In the genomic region with DNA sequence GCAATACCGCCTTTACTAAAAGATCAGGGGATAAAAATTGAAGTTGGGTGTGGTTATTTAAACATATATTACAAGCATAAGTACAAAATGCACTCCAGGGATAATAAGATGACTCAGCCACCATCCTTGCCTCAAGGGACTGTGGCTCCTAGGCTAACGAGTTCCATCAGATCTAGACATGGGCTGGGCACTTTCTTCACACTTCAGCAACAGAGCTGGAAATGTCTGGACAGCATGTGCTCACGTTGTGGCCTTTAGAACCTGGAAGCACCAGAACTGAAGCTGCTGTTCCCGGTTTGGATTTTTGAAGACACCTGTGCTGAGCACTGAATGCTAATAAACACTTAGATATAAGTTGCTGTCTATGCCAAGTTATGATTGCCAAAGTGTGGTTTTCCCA, we compare ENCODE assay signal across 18 cellular contexts.
A peak's percentile ranks its signal among the peaks of the same experiment; 100 is the strongest.
DNase-seq lines count a peak whose midpoint lies in the region; ATAC-seq and TF ChIP-seq lines count a peak whose summit lies in the region.
"Had no signal": no experiment of that assay in that cellular context is flagged by ENCODE, and none has a peak within 500 bp of the region (broad histone marks: within the 10 kb centered on the region; RNA-seq: fewer than 3 reads in every experiment).

No MANE protein-coding gene starts in this region.

- no peak overlapping the region for H3T11ph ChIP-seq in H9 (ENCODE audit: low read length)

- H2BK120ac ChIP-seq in H9 (ENCODE audit: low read depth, low read length, poor library complexity, severe bottlenecking): no peak overlapping the region

- TF ChIP-seq CTCF in H9 (conservative IDR thresholded peaks at IDR 0.05): no peak
- no peak for TF ChIP-seq CTCF in RWPE2 (IDR thresholded peaks at IDR 0.05; ENCODE audit: poor library complexity, severe bottlenecking)
- no peak for TF ChIP-seq CTCF in vagina (IDR thresholded peaks at IDR 0.05)

- ATAC-seq in RWPE2 (ENCODE audit: low read depth) (peak; percentile 29; the same call in 1 of the 3 replicates), HG03432 (IDR thresholded peaks at IDR 0.05; ENCODE audit: unreplicated experiment) (no peak)
- no peak for ATAC-seq in activated CD8-positive, alpha-beta T cell treated with anti-CD3 and anti-CD28 coated beads, Interleukin-2, amount 10 ng/mL, durations not matched to agents 7 days and 5 days
- ATAC-seq: GM23338, HCT116, HepG2 had no signal

- no peak overlapping the region for H3K14ac ChIP-seq in H9 (ENCODE audit: insufficient read depth, low read length)

- no peaks in the 10 kb centered on the region for H3K79me1 ChIP-seq in H9 (ENCODE audit: insufficient read depth, low read depth, low read length, poor library complexity, severe bottlenecking)

- H3K4ac ChIP-seq in H9 (ENCODE audit: low read depth, low read length): no peak overlapping the region

- no peak overlapping the region for H2BK20ac ChIP-seq in H9 (ENCODE audit: low read depth, low read length, poor library complexity, severe bottlenecking)

- H3K4me1 Mint-ChIP-seq in H9: peaks cover 16 to 25% of the 10 kb centered on the region in 2 experiments
- no peaks in the 10 kb centered on the region for H3K4me1 Mint-ChIP-seq in activated CD8-positive, alpha-beta T cell treated with anti-CD3 and anti-CD28 coated beads, Interleukin-2, amount 10 ng/mL, durations not matched to agents 7 days and 5 days (ENCODE audit: low read depth)
- H3K4me1 Mint-ChIP-seq: B cell; CD8-positive, alpha-beta memory T cell; IgD-negative memory B cell had no signal

- no peaks in the 10 kb centered on the region for H3K79me2 ChIP-seq in H9 (ENCODE audit: insufficient read depth, low read length)

- no peak overlapping the region for H4K91ac ChIP-seq in H9 (ENCODE audit: insufficient read length, low read depth, low read length)

- H3K9ac ChIP-seq in H9 (ENCODE audit: extremely low read depth, insufficient read length, low read length): no peak overlapping the region
- H3K9ac ChIP-seq: BLaER1 treated with 17β-estradiol and CSF1 and Interleukin-3, amounts not matched to agents 10 nM and 100 nM had no signal

- no peak overlapping the region for H3K18ac ChIP-seq in H9 (ENCODE audit: insufficient read length, low read depth, low read length)

- no peaks in the 10 kb centered on the region for H4K20me1 ChIP-seq in H9 (ENCODE audit: control insufficient read depth, insufficient read depth, insufficient read length)
- H4K20me1 ChIP-seq: BLaER1 treated with 17β-estradiol and CSF1 and Interleukin-3, amounts not matched to agents 10 nM and 100 nM had no signal

- POLR2A ChIA-PET in activated CD8-positive, alpha-beta T cell treated with anti-CD3 and anti-CD28 coated beads, Interleukin-2, amount 10 ng/mL, durations not matched to agents 7 days and 5 days (lab: Charles Lee): no interaction called here

- H3K9me3 ChIP-seq in H9 (ENCODE audit: control insufficient read depth, low read depth, low read length) (peaks cover 6% of the 10 kb centered on the region), RWPE2 (ENCODE audit: severe bottlenecking) (peaks cover 3% of the 10 kb centered on the region), vagina (peaks cover 4% of the 10 kb centered on the region)

- no peak overlapping the region for H2AK5ac ChIP-seq in H9 (ENCODE audit: insufficient read length, low read length)

- no peak overlapping the region for H2BK15ac ChIP-seq in H9 (ENCODE audit: low read depth, low read length)

- DNase-seq in H9: peak; percentile 8
- DNase-seq in RWPE2 (ENCODE audit: low spot score): no peak
- peak; percentile 20 for DNase-seq in mesenteric fat pad (ENCODE audit: low spot score)
- peak; percentile 85 to 90 for DNase-seq in vagina (ENCODE audit: extremely low spot score in 2 of 2)
- DNase-seq in activated CD8-positive, alpha-beta T cell treated with anti-CD3 and anti-CD28 coated beads, Interleukin-2, amount 10 ng/mL, durations not matched to agents 7 days and 5 days: no peak
- no peak for DNase-seq in DMS53 (lab: John Stamatoyannopoulos, UW)
- DNase-seq: CD8-positive, alpha-beta memory T cell; COR-L47; DMS 273 treated with DMSO at 0.1 percent for 48 hours; GDM1; HFFc6 had no signal

- H3K4me2 ChIP-seq in H9 (ENCODE audit: insufficient read depth, insufficient read length, low read length): no peak overlapping the region
- H3K4me2 ChIP-seq: BLaER1 treated with 17β-estradiol and CSF1 and Interleukin-3, amounts not matched to agents 10 nM and 100 nM; GM23338 had no signal

- no peak overlapping the region for H2BK12ac ChIP-seq in H9 (ENCODE audit: insufficient read length, low read depth, low read length)

- no CpG with 5 or more reads among the region's 4 CpGs for WGBS in H9 (ENCODE audit: extremely low coverage, insufficient read length, low lambda C conversion rate)

- no peak overlapping the region for H2BK5ac ChIP-seq in H9 (ENCODE audit: insufficient read length, low read length)

- no peaks in the 10 kb centered on the region for H3K23me2 ChIP-seq in H9 (ENCODE audit: insufficient read length, low read depth, low read length, poor library complexity, severe bottlenecking)

- H3K36me3 ChIP-seq in RWPE2 (ENCODE audit: low read depth): no peaks in the 10 kb centered on the region
- H3K36me3 ChIP-seq in vagina: no peaks in the 10 kb centered on the region
- H3K36me3 ChIP-seq: BLaER1 treated with 17β-estradiol and CSF1 and Interleukin-3, amounts not matched to agents 10 nM and 100 nM had no signal

- H3K9me3 Mint-ChIP-seq in H9: peaks cover 7 to 23% of the 10 kb centered on the region in 2 experiments
- H3K9me3 Mint-ChIP-seq in activated CD8-positive, alpha-beta T cell treated with anti-CD3 and anti-CD28 coated beads, Interleukin-2, amount 10 ng/mL, durations not matched to agents 7 days and 5 days (ENCODE audit: insufficient read depth): peaks cover 9% of the 10 kb centered on the region

- H4K5ac ChIP-seq in H9 (ENCODE audit: insufficient read length, low read depth, low read length): no peak overlapping the region

- CTCF ChIA-PET in activated CD8-positive, alpha-beta T cell treated with anti-CD3 and anti-CD28 coated beads, Interleukin-2, amount 10 ng/mL, durations not matched to agents 7 days and 5 days (lab: Charles Lee): no interaction called here

- H3K27ac Mint-ChIP-seq in H9: no peak overlapping the region
- H3K27ac Mint-ChIP-seq in activated CD8-positive, alpha-beta T cell treated with anti-CD3 and anti-CD28 coated beads, Interleukin-2, amount 10 ng/mL, durations not matched to agents 7 days and 5 days: no peak overlapping the region
- H3K27ac Mint-ChIP-seq: B cell; CD8-positive, alpha-beta memory T cell; GM23338; HFFc6; IgD-negative memory B cell had no signal

- H3K23ac ChIP-seq in H9 (ENCODE audit: insufficient read length, low read depth, low read length): no peak overlapping the region

- no peak overlapping the region for H3K56ac ChIP-seq in H9 (ENCODE audit: insufficient read length, low read depth, low read length)

- intact Hi-C loops in vagina (cut with DNase I): no loop called here

- H3K4me3 ChIP-seq in RWPE2 (ENCODE audit: severe bottlenecking): no peak overlapping the region
- H3K4me3 ChIP-seq in vagina: no peak overlapping the region
- H3K4me3 ChIP-seq: BLaER1 treated with 17β-estradiol and CSF1 and Interleukin-3, amounts not matched to agents 10 nM and 100 nM; GM23338 had no signal

- no peak overlapping the region for H3K4me3 Mint-ChIP-seq in H9
- H3K4me3 Mint-ChIP-seq in activated CD8-positive, alpha-beta T cell treated with anti-CD3 and anti-CD28 coated beads, Interleukin-2, amount 10 ng/mL, durations not matched to agents 7 days and 5 days: no peak overlapping the region
- H3K4me3 Mint-ChIP-seq: B cell; CD8-positive, alpha-beta memory T cell; GM23338; HFFc6; IgD-negative memory B cell had no signal

- no peak for TF ChIP-seq POLR2A in vagina (IDR thresholded peaks at IDR 0.05)

- H4K8ac ChIP-seq in H9 (replicated peaks; ENCODE audit: insufficient read length, low read depth, low read length): no peak overlapping the region

- H3K4me1 ChIP-seq in H9 (ENCODE audit: insufficient read depth, low read length) (peaks cover 6% of the 10 kb centered on the region; the same call in 1 of the 2 replicates), RWPE2 (ENCODE audit: insufficient read depth, poor library complexity, severe bottlenecking) (no peaks in the 10 kb centered on the region), vagina (no peaks in the 10 kb centered on the region)
- H3K4me1 ChIP-seq: BLaER1 treated with 17β-estradiol and CSF1 and Interleukin-3, amounts not matched to agents 10 nM and 100 nM had no signal

- no peaks in the 10 kb centered on the region for H3K27me3 ChIP-seq in H9 (ENCODE audit: insufficient read depth, low read length)
- no peaks in the 10 kb centered on the region for H3K27me3 ChIP-seq in RWPE2 (ENCODE audit: insufficient read depth, poor library complexity, severe bottlenecking)
- H3K27me3 ChIP-seq in vagina: no peaks in the 10 kb centered on the region
- H3K27me3 ChIP-seq: BLaER1 treated with 17β-estradiol and CSF1 and Interleukin-3, amounts not matched to agents 10 nM and 100 nM had no signal

- H3K27me3 Mint-ChIP-seq in H9 (ENCODE audit: low read depth): peaks cover 12% of the 10 kb centered on the region
- H3K27me3 Mint-ChIP-seq in activated CD8-positive, alpha-beta T cell treated with anti-CD3 and anti-CD28 coated beads, Interleukin-2, amount 10 ng/mL, durations not matched to agents 7 days and 5 days (ENCODE audit: low read depth): no peaks in the 10 kb centered on the region
- H3K27me3 Mint-ChIP-seq: B cell; CD8-positive, alpha-beta memory T cell; IgD-negative memory B cell had no signal

- no peak overlapping the region for H2AFZ ChIP-seq in H9 (ENCODE audit: low read length)
- H2AFZ ChIP-seq: GM23338 had no signal

- H3K36me3 Mint-ChIP-seq in H9 (ENCODE audit: insufficient read depth in 1 of 3, low read depth in 3 of 3): peaks cover 3 to 14% (median 12%) of the 10 kb centered on the region in 3 experiments; a peak in 4 of 7 replicates
- no peaks in the 10 kb centered on the region for H3K36me3 Mint-ChIP-seq in activated CD8-positive, alpha-beta T cell treated with anti-CD3 and anti-CD28 coated beads, Interleukin-2, amount 10 ng/mL, durations not matched to agents 7 days and 5 days (ENCODE audit: low read depth)
- H3K36me3 Mint-ChIP-seq: CD8-positive, alpha-beta memory T cell; IgD-negative memory B cell had no signal

- H3K27ac ChIP-seq in H9 (ENCODE audit: insufficient read length, low read depth, low read length): no peak overlapping the region
- H3K27ac ChIP-seq in RWPE2 (ENCODE audit: poor library complexity, severe bottlenecking): no peak overlapping the region
- H3K27ac ChIP-seq in vagina: no peak overlapping the region
- H3K27ac ChIP-seq: BLaER1 treated with 17β-estradiol and CSF1 and Interleukin-3, amounts not matched to agents 10 nM and 100 nM had no signal

Comparison
In these comparisons a context has a peak if more than half of its experiments do, and no peak if none do; other contexts are left out.
1. DNase-seq: peak in H9 (single experiment), mesenteric fat pad (single experiment) and vagina (2 of 2); none in RWPE2 (single experiment), activated CD8-positive, alpha-beta T cell treated with anti-CD3 and anti-CD28 coated beads, Interleukin-2, amount 10 ng/mL, durations not matched to agents 7 days and 5 days (single experiment) and DMS53 (single experiment).